In the genomic region with DNA sequence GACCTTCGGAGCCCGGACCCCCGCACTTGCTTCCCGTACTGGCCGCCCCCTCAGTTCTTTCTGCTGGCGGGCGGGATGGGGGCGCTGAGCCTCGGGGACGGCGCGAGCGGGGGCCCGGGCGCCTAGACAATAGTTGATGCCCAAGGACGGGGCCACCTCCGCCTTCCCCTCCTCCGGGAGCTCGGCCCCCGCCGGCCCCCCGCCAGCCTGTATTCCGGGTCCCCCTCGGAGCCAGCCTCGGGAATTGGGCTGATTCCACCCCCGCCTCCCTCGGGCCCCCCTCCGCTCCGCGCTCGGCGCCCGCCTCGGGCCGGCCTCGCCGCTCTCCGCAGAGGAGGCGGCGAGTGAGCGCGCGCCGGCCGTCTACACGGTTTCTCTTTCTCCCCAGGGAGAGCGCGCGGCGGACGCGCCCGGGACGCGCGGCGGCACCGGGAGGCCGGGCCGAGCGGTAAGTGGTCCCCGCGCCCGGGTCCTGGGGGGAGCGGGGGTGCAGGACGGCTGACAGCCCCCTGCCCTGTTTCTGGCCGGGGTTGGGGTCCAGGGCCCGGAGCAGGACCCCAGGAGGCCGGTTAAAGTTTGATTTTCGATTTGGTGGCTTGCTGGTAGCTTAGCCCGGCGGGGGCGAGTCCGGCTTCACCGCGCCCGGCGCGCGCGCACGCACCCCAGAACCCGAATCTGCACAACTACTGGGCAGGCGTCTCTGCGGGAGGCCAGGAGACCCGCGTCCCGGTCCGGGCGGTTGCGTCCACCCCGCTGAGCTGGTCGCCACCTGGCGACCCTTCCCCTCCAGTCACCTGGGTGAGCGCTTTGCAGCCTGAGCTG, we compare ENCODE assay signal across 7 cellular contexts. TPM values are rescaled to one million over a fixed set of nuclear protein-coding genes. Genes with fewer than 3 reads are reported as not detected.
DNase-seq lines count a peak whose midpoint lies in the region; ATAC-seq and TF ChIP-seq lines count a peak whose summit lies in the region.

No MANE protein-coding gene starts in this region.

- peaks cover 4% of the 10 kb centered on the region for H3K36me3 Mint-ChIP-seq in endothelial cell (ENCODE audit: low read depth, unreplicated experiment)
- H3K36me3 Mint-ChIP-seq in mesothelial cell of epicardium, result no peaks in the 10 kb centered on the region

- peak; percentile 33 for ATAC-seq in HG02588 (IDR thresholded peaks at IDR 0.05; ENCODE audit: unreplicated experiment)

- TF ChIP-seq CTCF in GM13977 (IDR thresholded peaks at IDR 0.05; ENCODE audit: extremely low read depth, insufficient read depth, missing control alignments) (peak; percentile 24), endothelial cell (IDR thresholded peaks at IDR 0.05; ENCODE audit: unreplicated experiment) (no peak), mesothelial cell of epicardium (IDR thresholded peaks at IDR 0.05; ENCODE audit: unreplicated experiment) (no peak)

- H3K27ac Mint-ChIP-seq in endothelial cell (ENCODE audit: unreplicated experiment) (peak overlapping the region; percentile 89), mesothelial cell of epicardium (peak overlapping the region; percentile 88)

- H3K4me1 Mint-ChIP-seq in endothelial cell (ENCODE audit: unreplicated experiment) (peaks cover 40% of the 10 kb centered on the region), mesothelial cell of epicardium (peaks cover 42% of the 10 kb centered on the region)

- peak overlapping the region; percentile 96 for H3K4me3 Mint-ChIP-seq in endothelial cell (ENCODE audit: unreplicated experiment)
- H3K4me3 Mint-ChIP-seq in mesothelial cell of epicardium, result peak overlapping the region; percentile 83

- in situ Hi-C loops in GM13977 (cut with MboI; ENCODE audit: low pct_unique_long_range_greater_than_20kb, low sequenced_read_pairs, unreplicated experiment), result no loop called here

- DNase-seq in GM13977 (ENCODE audit: low spot score) (peak; percentile 72), NCI-H2227 treated with DMSO at 0.1 percent for 48 hours (lab: John Stamatoyannopoulos, UW) (peak; percentile 38), endothelial cell (ENCODE audit: low spot score) (peak; percentile 64), mesothelial cell of epicardium (ENCODE audit: low spot score in 2 of 2, unreplicated experiment in 2 of 2) (peak; percentile 46 to 74)
- peak; percentile 84 for DNase-seq in activated CD8-positive, alpha-beta memory T cell treated with anti-CD3 and anti-CD28 coated beads, Interleukin-2, amount 50 U/mL, for 48 hours
- DNase-seq in stimulated activated CD8-positive, alpha-beta memory T cell treated with anti-CD3 and anti-CD28 coated beads, Interleukin-2, amount 100 ng/mL, for 48 hours (ENCODE audit: low read depth in 2 of 2), result peak; percentile 37 to 40

- H3K27me3 Mint-ChIP-seq in endothelial cell (ENCODE audit: unreplicated experiment), result peaks cover 12% of the 10 kb centered on the region
- H3K27me3 Mint-ChIP-seq in mesothelial cell of epicardium (ENCODE audit: low read depth), result no peaks in the 10 kb centered on the region

- H3K9me3 Mint-ChIP-seq in endothelial cell (ENCODE audit: unreplicated experiment) (no peaks in the 10 kb centered on the region), mesothelial cell of epicardium (no peaks in the 10 kb centered on the region)

RNA-seq across cellular contexts. Expression of a gene that starts 0.7 kb away (rescaled TPM):
- total RNA-seq in endothelial cell (ENCODE audit: unreplicated experiment), result 79.1 TPM
- 31.1 to 34.7 TPM (median 31.3 TPM) in 3 replicates for total RNA-seq in mesothelial cell of epicardium

Comparison
In these comparisons a context has a peak if more than half of its experiments do, and no peak if none do; other contexts are left out.
1. Peak in every context shown above with its lines: DNase-seq and ATAC-seq.